In genomic region chr22:44950806-44951509, GRCh38 we compare ENCODE assay signal across 30 cellular contexts. TPM values are rescaled to one million over a fixed set of nuclear protein-coding genes. Genes with fewer than 3 reads are reported as not detected.
"Had no signal": no experiment of that assay in that cellular context is flagged by ENCODE, and none has a peak within 500 bp of the region (broad histone marks: within the 10 kb centered on the region; RNA-seq: fewer than 3 reads in every experiment).

No MANE protein-coding gene starts in this region.

- H3K4me3 ChIP-seq: left lung, lower lobe of right lung, ovary, skin epidermis, stomach, testis, thyroid gland, transverse colon, upper lobe of left lung, vagina had no signal

- H3K27ac ChIP-seq: left lung, lower lobe of right lung, ovary, skin epidermis, stomach, testis, thyroid gland, transverse colon, upper lobe of left lung, vagina had no signal

- H3K36me3 Mint-ChIP-seq: immature natural killer cell; naive thymus-derived CD8-positive, alpha-beta T cell; stimulated activated naive B cell treated with anti-CD40 and anti-IgM and Interleukin-4, amounts not matched to agents 10 μg/mL and 1 μg/mL and 100 μg/mL, for 72 hours had no signal

- H3K9me3 Mint-ChIP-seq: immature natural killer cell, neural crest cell had no signal

- H3K27ac Mint-ChIP-seq: immature natural killer cell; naive thymus-derived CD8-positive, alpha-beta T cell; nephron; progenitor cell of endocrine pancreas; stimulated activated naive B cell treated with anti-CD40 and anti-IgM and Interleukin-4, amounts not matched to agents 10 μg/mL and 1 μg/mL and 100 μg/mL, for 72 hours had no signal

- DNase-seq: hypothalamus; immature natural killer cell; kidney; left colon; left lung; lower lobe of right lung; mammary epithelial cell; mesenchymal stem cell; naive thymus-derived CD8-positive, alpha-beta T cell; ovary; retina; stimulated activated CD4-positive, alpha-beta T cell treated with anti-CD3 and anti-CD28 coated beads, Interleukin-12 subunit alpha, Interleukin-12 subunit beta, amount 100 ng/mL, for 4 hours; stimulated activated CD4-positive, alpha-beta T cell treated with anti-CD3 and anti-CD28 coated beads, Interleukin-15, amount 100 ng/mL, for 24 hours; stimulated activated CD4-positive, alpha-beta T cell treated with anti-CD3 and anti-CD28 coated beads, Interleukin-4, amount 100 ng/mL, for 4 hours; stimulated activated CD8-positive, alpha-beta memory T cell treated with anti-CD3 and anti-CD28 coated beads, Interleukin-4, amount 100 ng/mL, for 48 hours; stimulated activated naive B cell treated with anti-CD40 and anti-IgM and Interleukin-4, amounts not matched to agents 10 μg/mL and 1 μg/mL and 100 μg/mL, for 72 hours; stimulated activated naive CD8-positive, alpha-beta T cell treated with anti-CD3 and anti-CD28 coated beads, Interleukin-15, Interleukin-2, amounts not matched to agents 100 U/mL and 50 U/mL, for 24 hours; stomach; testis; thyroid gland; transverse colon; upper lobe of left lung had no signal

- ATAC-seq: left colon; left lung; lower lobe of right lung; naive thymus-derived CD8-positive, alpha-beta T cell; right cardiac atrium; sciatic nerve; stimulated activated naive CD8-positive, alpha-beta T cell treated with anti-CD3 and anti-CD28 coated beads, Interleukin-15, Interleukin-2, amounts not matched to agents 100 U/mL and 50 U/mL, for 24 hours had no signal

- H3K4me1 ChIP-seq: left lung, lower lobe of right lung, stomach, testis, thyroid gland, transverse colon, upper lobe of left lung had no signal

- H3K9me3 ChIP-seq: lower lobe of right lung, ovary, testis, thyroid gland, vagina had no signal

- H3K27me3 Mint-ChIP-seq: progenitor cell of endocrine pancreas had no signal

- H3K36me3 ChIP-seq: left lung, lower lobe of right lung, ovary, stomach, thyroid gland, transverse colon, upper lobe of left lung, vagina had no signal

- H3K4me3 Mint-ChIP-seq: immature natural killer cell; naive thymus-derived CD8-positive, alpha-beta T cell; nephron; neural crest cell; stimulated activated naive B cell treated with anti-CD40 and anti-IgM and Interleukin-4, amounts not matched to agents 10 μg/mL and 1 μg/mL and 100 μg/mL, for 72 hours had no signal

- H3K27me3 ChIP-seq: ovary, testis, thyroid gland, upper lobe of left lung, vagina had no signal

- H3K4me1 Mint-ChIP-seq: immature natural killer cell; naive thymus-derived CD8-positive, alpha-beta T cell had no signal

RNA-seq across cellular contexts. Expression of gene PHF21B, which starts 58.8 kb away (rescaled TPM):
- total RNA-seq: liver; lower lobe of right lung; naive thymus-derived CD8-positive, alpha-beta T cell; transverse colon had no signal
